In genomic region chr16:88430185-88430523, GRCh38 we compare ENCODE assay signal across 1 cellular context.
TF ChIP-seq lines count a peak whose summit lies in the region.

No MANE protein-coding gene starts in this region.

TF ChIP-seq in GM23338, 12 proteins besides CTCF, POLR2A, EP300 and RAD21 (continued from another document):
- TF ChIP-seq, protein P1, sequence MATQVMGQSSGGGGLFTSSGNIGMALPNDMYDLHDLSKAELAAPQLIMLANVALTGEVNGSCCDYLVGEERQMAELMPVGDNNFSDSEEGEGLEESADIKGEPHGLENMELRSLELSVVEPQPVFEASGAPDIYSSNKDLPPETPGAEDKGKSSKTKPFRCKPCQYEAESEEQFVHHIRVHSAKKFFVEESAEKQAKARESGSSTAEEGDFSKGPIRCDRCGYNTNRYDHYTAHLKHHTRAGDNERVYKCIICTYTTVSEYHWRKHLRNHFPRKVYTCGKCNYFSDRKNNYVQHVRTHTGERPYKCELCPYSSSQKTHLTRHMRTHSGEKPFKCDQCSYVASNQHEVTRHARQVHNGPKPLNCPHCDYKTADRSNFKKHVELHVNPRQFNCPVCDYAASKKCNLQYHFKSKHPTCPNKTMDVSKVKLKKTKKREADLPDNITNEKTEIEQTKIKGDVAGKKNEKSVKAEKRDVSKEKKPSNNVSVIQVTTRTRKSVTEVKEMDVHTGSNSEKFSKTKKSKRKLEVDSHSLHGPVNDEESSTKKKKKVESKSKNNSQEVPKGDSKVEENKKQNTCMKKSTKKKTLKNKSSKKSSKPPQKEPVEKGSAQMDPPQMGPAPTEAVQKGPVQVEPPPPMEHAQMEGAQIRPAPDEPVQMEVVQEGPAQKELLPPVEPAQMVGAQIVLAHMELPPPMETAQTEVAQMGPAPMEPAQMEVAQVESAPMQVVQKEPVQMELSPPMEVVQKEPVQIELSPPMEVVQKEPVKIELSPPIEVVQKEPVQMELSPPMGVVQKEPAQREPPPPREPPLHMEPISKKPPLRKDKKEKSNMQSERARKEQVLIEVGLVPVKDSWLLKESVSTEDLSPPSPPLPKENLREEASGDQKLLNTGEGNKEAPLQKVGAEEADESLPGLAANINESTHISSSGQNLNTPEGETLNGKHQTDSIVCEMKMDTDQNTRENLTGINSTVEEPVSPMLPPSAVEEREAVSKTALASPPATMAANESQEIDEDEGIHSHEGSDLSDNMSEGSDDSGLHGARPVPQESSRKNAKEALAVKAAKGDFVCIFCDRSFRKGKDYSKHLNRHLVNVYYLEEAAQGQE (IDR thresholded peaks at IDR 0.05; ENCODE audit: unreplicated experiment): no peak
- no peak for TF ChIP-seq NANOG (IDR thresholded peaks at IDR 0.05; ENCODE audit: borderline replicate concordance)
- TF ChIP-seq EZH2phosphoT487 (IDR thresholded peaks at IDR 0.05; ENCODE audit: unreplicated experiment): no peak
- TF ChIP-seq STAT1 (IDR thresholded peaks at IDR 0.05; ENCODE audit: unreplicated experiment): no peak
- TF ChIP-seq POLR2AphosphoS5 (IDR thresholded peaks at IDR 0.05; ENCODE audit: low read depth): no peak
